In genomic region chr4:140711910-140712309, GRCh38 we compare ENCODE assay signal across 27 cellular contexts. TPM values are rescaled to one million over a fixed set of nuclear protein-coding genes. Genes with fewer than 3 reads are reported as not detected.
DNase-seq lines count a peak whose midpoint lies in the region; ATAC-seq, FAIRE-seq and TF ChIP-seq lines count a peak whose summit lies in the region.
"Had no signal": no experiment of that assay in that cellular context is flagged by ENCODE, and none has a peak within 500 bp of the region (broad histone marks: within the 10 kb centered on the region; RNA-seq: fewer than 3 reads in every experiment).

No MANE protein-coding gene starts in this region.

- H3K27ac ChIP-seq in mesenchymal stem cell (ENCODE audit: low read length, poor library complexity, severe bottlenecking), result no peak overlapping the region
- H3K27ac ChIP-seq: left ventricle myocardium inferior, parathyroid adenoma, right lobe of liver, thyroid gland had no signal

- H3K9me3 ChIP-seq in mesenchymal stem cell (ENCODE audit: control insufficient read depth, low read length), result no peaks in the 10 kb centered on the region
- H3K9me3 ChIP-seq: HAP-1, left ventricle myocardium inferior, right lobe of liver, thyroid gland had no signal

- no peak overlapping the region for H3K4me3 Mint-ChIP-seq in activated B cell treated with CpG ODN at 0.5 μM for 24 hours
- H3K4me3 Mint-ChIP-seq: activated T-cell treated with anti-CD3 and anti-CD28 coated beads, Interleukin-2, amount 50 U/mL, for 24 hours; brain; immature natural killer cell; natural killer cell treated with Interleukin-12 subunit alpha and Interleukin-12 subunit beta and Interleukin-15 and Interleukin-18, amount 100 ng/mL, for 72 hours; stimulated activated naive CD8-positive, alpha-beta T cell treated with anti-CD3 and anti-CD28 coated beads, Interleukin-15, Interleukin-2, amounts not matched to agents 100 ng/mL and 50 ng/mL, for 24 hours; T-cell had no signal

- no peak overlapping the region for H3K23ac ChIP-seq in mesenchymal stem cell (ENCODE audit: low read length in 2 of 2)

- CTCF ChIA-PET in activated B cell treated with CpG ODN at 0.5 μM for 24 hours (lab: Charles Lee), result no interaction called here

- no peak overlapping the region for H3K4me3 ChIP-seq in mesenchymal stem cell (ENCODE audit: insufficient read depth in 1 of 2, low read depth in 1 of 2, low read length in 2 of 2)
- H3K4me3 ChIP-seq: HAP-1, left ventricle myocardium inferior, right lobe of liver, thyroid gland had no signal

- H3K4me1 Mint-ChIP-seq in activated B cell treated with CpG ODN at 0.5 μM for 24 hours, result peaks cover 76% of the 10 kb centered on the region

- no peak overlapping the region for H3K4me2 ChIP-seq in mesenchymal stem cell (ENCODE audit: low read length, poor library complexity, severe bottlenecking)

- H3K36me3 ChIP-seq in mesenchymal stem cell (ENCODE audit: control insufficient read depth in 1 of 2, insufficient read depth in 2 of 2, low read depth in 1 of 2, low read length in 2 of 2), result peaks cover 0 to 9% of the 10 kb centered on the region in 2 experiments
- H3K36me3 ChIP-seq: HAP-1, left ventricle myocardium inferior, right lobe of liver, thyroid gland had no signal

- H2AFZ ChIP-seq in mesenchymal stem cell (ENCODE audit: low read depth, low read length), result no peak overlapping the region
- H2AFZ ChIP-seq: parathyroid adenoma had no signal

- DNase-seq in GM12891 (ENCODE audit: insufficient read length, low spot score) (no peak), MV-4-11 (lab: John Stamatoyannopoulos, UW) (peak; percentile 39), activated B cell treated with CpG ODN at 0.5 μM for 24 hours (no peak), mesenchymal stem cell (peak; percentile 63), dermis blood vessel endothelial cell (no peak), ureter (ENCODE audit: low spot score) (no peak), HuH-7.5 (ENCODE audit: low spot score) (no peak)
- no peak for DNase-seq in activated CD4-positive, alpha-beta T cell treated with anti-CD3 and anti-CD28 coated beads for 4 hours
- DNase-seq: activated naive CD4-positive, alpha-beta T cell; activated T-cell treated with anti-CD3 and anti-CD28 coated beads, Interleukin-2, amount 50 U/mL, for 24 hours; C1 segment of cervical spinal cord; effector CD8-positive, alpha-beta T cell; hippocampal formation; immature natural killer cell; left ventricle myocardium inferior; NCI-H146; NCI-H82; right lobe of liver; SHP77; stimulated activated CD4-positive, alpha-beta T cell treated with anti-CD3 and anti-CD28 coated beads, Interleukin-12 subunit alpha, Interleukin-12 subunit beta, amount 100 ng/mL, for 4 hours; T-cell; thyroid gland had no signal

- WGBS in mesenchymal stem cell, result 89% methylated on average over 4 of the region's 4 CpGs

- H3K14ac ChIP-seq in mesenchymal stem cell (ENCODE audit: low read length in 2 of 2), result no peak overlapping the region

- no peak overlapping the region for H4K91ac ChIP-seq in mesenchymal stem cell (ENCODE audit: low read length)

- no peak overlapping the region for H3K9ac ChIP-seq in mesenchymal stem cell (ENCODE audit: low read length)
- H3K9ac ChIP-seq: parathyroid adenoma had no signal

- no peaks in the 10 kb centered on the region for H3K27me3 ChIP-seq in mesenchymal stem cell (ENCODE audit: control insufficient read depth in 1 of 2, insufficient read depth in 1 of 2, low read length in 2 of 2)
- H3K27me3 ChIP-seq: right lobe of liver, thyroid gland had no signal

- no peaks in the 10 kb centered on the region for H3K9me3 Mint-ChIP-seq in activated B cell treated with CpG ODN at 0.5 μM for 24 hours
- H3K9me3 Mint-ChIP-seq: activated T-cell treated with anti-CD3 and anti-CD28 coated beads, Interleukin-2, amount 50 U/mL, for 24 hours; immature natural killer cell; natural killer cell treated with Interleukin-12 subunit alpha and Interleukin-12 subunit beta and Interleukin-15 and Interleukin-18, amount 100 ng/mL, for 72 hours; stimulated activated naive CD8-positive, alpha-beta T cell treated with anti-CD3 and anti-CD28 coated beads, Interleukin-15, Interleukin-2, amounts not matched to agents 100 ng/mL and 50 ng/mL, for 24 hours; T-cell had no signal

- H2BK120ac ChIP-seq in mesenchymal stem cell (ENCODE audit: low read depth, low read length), result no peak overlapping the region

- H3K27ac Mint-ChIP-seq in activated B cell treated with CpG ODN at 0.5 μM for 24 hours, result peak overlapping the region; percentile 12
- H3K27ac Mint-ChIP-seq: activated T-cell treated with anti-CD3 and anti-CD28 coated beads, Interleukin-2, amount 50 U/mL, for 24 hours; immature natural killer cell; natural killer cell treated with Interleukin-12 subunit alpha and Interleukin-12 subunit beta and Interleukin-15 and Interleukin-18, amount 100 ng/mL, for 72 hours; stimulated activated naive CD8-positive, alpha-beta T cell treated with anti-CD3 and anti-CD28 coated beads, Interleukin-15, Interleukin-2, amounts not matched to agents 100 ng/mL and 50 ng/mL, for 24 hours; T-cell had no signal

- no peak for TF ChIP-seq POLR2A in GM12891 (IDR thresholded peaks at IDR 0.05; ENCODE audit: low read depth, low read length)

- no peak overlapping the region for H2BK5ac ChIP-seq in mesenchymal stem cell (ENCODE audit: low read depth, low read length, poor library complexity, severe bottlenecking)

- H4K8ac ChIP-seq in mesenchymal stem cell (ENCODE audit: low read length), result no peak overlapping the region

- peak; percentile 16 for FAIRE-seq in GM12891 (lab: Jason Lieb, UNC)

- H2AK5ac ChIP-seq in mesenchymal stem cell (ENCODE audit: low read length, severe bottlenecking), result no peak overlapping the region

- H3K36me3 Mint-ChIP-seq in activated B cell treated with CpG ODN at 0.5 μM for 24 hours (ENCODE audit: low read depth), result peaks cover 28% of the 10 kb centered on the region
- H3K36me3 Mint-ChIP-seq: immature natural killer cell; natural killer cell treated with Interleukin-12 subunit alpha and Interleukin-12 subunit beta and Interleukin-15 and Interleukin-18, amount 100 ng/mL, for 72 hours; T-cell had no signal

- POLR2A ChIA-PET in activated B cell treated with CpG ODN at 0.5 μM for 24 hours (lab: Charles Lee), result interaction anchor here (1.1 kb wide), 2 partner anchors 9 to 18 kb away, joined by 3 to 4 read pairs; no protein-coding TSS in a partner anchor

- TF ChIP-seq CTCF in activated B cell treated with CpG ODN at 0.5 μM for 24 hours (IDR thresholded peaks at IDR 0.05), result no peak

- ATAC-seq in activated B cell treated with CpG ODN at 0.5 μM for 24 hours (ENCODE audit: low read depth), result no peak
- ATAC-seq: natural killer cell treated with Interleukin-12 subunit alpha and Interleukin-12 subunit beta and Interleukin-15 and Interleukin-18, amount 100 ng/mL, for 72 hours; T-cell had no signal

- no peak overlapping the region for H3K18ac ChIP-seq in mesenchymal stem cell (ENCODE audit: low read depth in 1 of 2, low read length in 2 of 2)

- intact Hi-C loops in activated B cell treated with CpG ODN at 0.5 μM for 24 hours (cut with micrococcal nuclease), result loop anchor here (1.0 kb wide), 1 partner anchor 7 kb away; no protein-coding TSS in a partner anchor

- no peaks in the 10 kb centered on the region for H3K27me3 Mint-ChIP-seq in activated B cell treated with CpG ODN at 0.5 μM for 24 hours
- H3K27me3 Mint-ChIP-seq: activated T-cell treated with anti-CD3 and anti-CD28 coated beads, Interleukin-2, amount 50 U/mL, for 24 hours; brain; stimulated activated naive CD8-positive, alpha-beta T cell treated with anti-CD3 and anti-CD28 coated beads, Interleukin-15, Interleukin-2, amounts not matched to agents 100 ng/mL and 50 ng/mL, for 24 hours had no signal

- peaks cover 38% of the 10 kb centered on the region for H3K79me1 ChIP-seq in mesenchymal stem cell (replicated peaks; ENCODE audit: low read length, poor library complexity, severe bottlenecking)

- no peak overlapping the region for H3K4ac ChIP-seq in mesenchymal stem cell (ENCODE audit: low read depth in 1 of 2, low read length in 2 of 2)

- H2BK15ac ChIP-seq in mesenchymal stem cell (ENCODE audit: low read depth, poor library complexity, severe bottlenecking), result no peak overlapping the region

- no peak overlapping the region for H2BK12ac ChIP-seq in mesenchymal stem cell (ENCODE audit: low read length in 2 of 2)

- H3K4me1 ChIP-seq in mesenchymal stem cell (ENCODE audit: control insufficient read depth, insufficient read depth, low read depth, low read length), result no peaks in the 10 kb centered on the region
- H3K4me1 ChIP-seq: right lobe of liver, thyroid gland had no signal

TF ChIP-seq in GM12891, 5 proteins besides CTCF, POLR2A, EP300 and RAD21:
- no peak for TF ChIP-seq SPI1 (IDR thresholded peaks at IDR 0.05; ENCODE audit: low read depth, low read length)
- TF ChIP-seq POU2F2 (IDR thresholded peaks at IDR 0.05; ENCODE audit: low read depth, low read length), result no peak
- TF ChIP-seq TAF1 (IDR thresholded peaks at IDR 0.05; ENCODE audit: low read depth, low read length), result no peak

RNA-seq across cellular contexts. Expression of gene TBC1D9, which starts 44.3 kb away (rescaled TPM):
- polyA plus RNA-seq in GM12891 (2012; ENCODE audit: low read depth, missing spikeins), result 3.1 TPM
- total RNA-seq in activated B cell treated with CpG ODN at 0.5 μM for 24 hours (37.9 and 46.0 TPM in 2 replicates), dermis blood vessel endothelial cell (76.6 and 83.4 TPM in 2 replicates), ureter (64.3 TPM)
- 12.6 TPM for polyA plus RNA-seq in mesenchymal stem cell (2013, experiment 1 of 2)
- polyA plus RNA-seq in mesenchymal stem cell (2013, experiment 2 of 2), result 12.3 TPM

Comparison
In these comparisons a context has a peak if more than half of its experiments do, and no peak if none do; other contexts are left out.
1. DNase-seq: peak in MV-4-11 (single experiment) and mesenchymal stem cell (single experiment); none in GM12891 (single experiment), activated B cell treated with CpG ODN at 0.5 μM for 24 hours (single experiment), dermis blood vessel endothelial cell (single experiment), ureter (single experiment), activated CD4-positive, alpha-beta T cell treated with anti-CD3 and anti-CD28 coated beads for 4 hours (0 of 2) and HuH-7.5 (single experiment).